9 cellular contexts compared by ENCODE assay signal in the genomic region with DNA sequence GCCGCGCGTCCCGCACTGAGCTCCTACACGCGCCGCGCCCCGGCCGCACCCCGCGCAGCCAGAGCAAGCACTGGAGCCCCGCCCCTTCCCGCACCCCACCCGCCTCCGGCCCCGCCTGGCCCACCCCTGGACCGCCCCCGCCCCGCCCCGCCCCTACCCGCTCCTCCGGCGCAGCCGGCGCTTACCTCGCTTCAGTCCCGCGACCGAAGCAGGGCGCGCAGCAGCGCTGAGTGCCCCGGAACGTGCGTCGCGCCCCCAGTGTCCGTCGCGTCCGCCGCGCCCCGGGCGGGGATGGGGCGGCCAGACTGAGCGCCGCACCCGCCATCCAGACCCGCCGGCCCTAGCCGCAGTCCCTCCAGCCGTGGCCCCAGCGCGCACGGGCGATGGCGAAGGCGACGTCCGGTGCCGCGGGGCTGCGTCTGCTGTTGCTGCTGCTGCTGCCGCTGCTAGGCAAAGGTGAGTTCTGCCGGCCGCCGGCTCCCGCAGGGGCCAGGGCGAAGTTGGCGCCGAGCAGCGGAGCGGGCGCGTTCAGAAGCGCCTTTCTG. TPM values are rescaled to one million over a fixed set of nuclear protein-coding genes. Genes with fewer than 3 reads are reported as not detected.
A peak's percentile ranks its signal among the peaks of the same experiment; 100 is the strongest.
DNase-seq lines count a peak whose midpoint lies in the region; ATAC-seq, FAIRE-seq and TF ChIP-seq lines count a peak whose summit lies in the region.
"Had no signal": no experiment of that assay in that cellular context is flagged by ENCODE, and none has a peak within 500 bp of the region (broad histone marks: within the 10 kb centered on the region; RNA-seq: fewer than 3 reads in every experiment).

Gene RET (plus strand): TSS at position 194 of the 545 bp plus-strand sequence. CDS start 190 bp downstream, at position 384.

- no peaks in the 10 kb centered on the region for H3K4me1 ChIP-seq in osteoblast (ENCODE audit: insufficient read depth, low read length)

- H3K27ac Mint-ChIP-seq in T-cell: no peak within 1 kb of the TSS

- no peaks in the 10 kb centered on the region for H3K36me3 Mint-ChIP-seq in T-cell

- peak in 3 of 4 experiments; percentile 22 to 53 (median 36) for ATAC-seq in T-cell (replicated peaks in 1 of 4)

- H3K36me3 ChIP-seq in osteoblast (ENCODE audit: insufficient read depth, low read length): no peaks in the 10 kb centered on the region

- H3K27me3 ChIP-seq in osteoblast (ENCODE audit: insufficient read depth, low read length): peaks cover 18% of the 10 kb centered on the region

- DNase-seq in NOMO-1 (lab: John Stamatoyannopoulos, UW; ENCODE audit: unreplicated experiment in 2 of 2) (peak; percentile 38 to 60), NOMO-1 treated with dmso at 0.1 percent for 144 hours (lab: John Stamatoyannopoulos, UW; ENCODE audit: unreplicated experiment) (no peak), T-cell (no peak), fibroblast of villous mesenchyme (ENCODE audit: low read depth) (no peak), osteoblast (ENCODE audit: insufficient read length, low spot score, missing footprints) (peak; percentile 89), HTR-8/SVneo (ENCODE audit: insufficient read length, low spot score) (no peak), dedifferentiated amniotic fluid mesenchymal stem cell (ENCODE audit: extremely low spot score) (no peak), HuH-7 (ENCODE audit: low spot score) (no peak)

- H3K79me2 ChIP-seq in osteoblast (ENCODE audit: insufficient read depth, low read length): no peaks in the 10 kb centered on the region

- H3K4me1 Mint-ChIP-seq in T-cell: peaks cover 0 to 12% (median 5%) of the 10 kb centered on the region in 3 donors

- peak within 1 kb of the TSS; percentile 36 for H3K4me3 ChIP-seq in fibroblast of villous mesenchyme (ENCODE audit: low read depth, low read length)
- H3K4me3 ChIP-seq in osteoblast (ENCODE audit: insufficient read depth, low read length): no peak within 1 kb of the TSS

- H3K4me3 Mint-ChIP-seq in T-cell: peak within 1 kb of the TSS; percentile 50 to 73 (median 57)

- H4K20me1 ChIP-seq in osteoblast (ENCODE audit: insufficient read depth, low read length): no peaks in the 10 kb centered on the region

- no peak within 1 kb of the TSS for H3K27ac ChIP-seq in osteoblast (ENCODE audit: low read depth, low read length)

- FAIRE-seq in HTR-8/SVneo (lab: Jason Lieb, UNC): no peak
- FAIRE-seq: G401.6 had no signal

- no peaks in the 10 kb centered on the region for H3K9me3 ChIP-seq in osteoblast (ENCODE audit: low read depth, low read length)

- CTCF ChIA-PET in T-cell (lab: Charles Lee): interaction anchor here in 1 of 2 donors (1.0 kb wide), 1 partner anchor 615 kb away, joined by 3 read pairs; no protein-coding TSS in a partner anchor

- TF ChIP-seq CTCF in fibroblast of villous mesenchyme (IDR thresholded peaks at IDR 0.05; ENCODE audit: insufficient read depth, low read depth, low read length): no peak
- no peak for TF ChIP-seq CTCF in osteoblast (IDR thresholded peaks at IDR 0.05; ENCODE audit: extremely low read depth, low read depth, low read length)

- peaks cover 29 to 48% of the 10 kb centered on the region in 2 donors for H3K27me3 Mint-ChIP-seq in T-cell

- H3K4me2 ChIP-seq in osteoblast (ENCODE audit: insufficient read depth, low read length): peak within 1 kb of the TSS; percentile 18

- no peaks in the 10 kb centered on the region for H3K9me3 Mint-ChIP-seq in T-cell

- POLR2A ChIA-PET in T-cell (lab: Charles Lee): no interaction called here

- no peak within 1 kb of the TSS for H2AFZ ChIP-seq in osteoblast (ENCODE audit: low read length)

RNA-seq across cellular contexts. Expression of gene RET, which starts in this region (rescaled TPM):
- under 1 TPM in 3 of 5 donors, not detected in 2; 0.13 to 0.25 (median 0.15) TPM for total RNA-seq in T-cell
- total RNA-seq in fibroblast of villous mesenchyme: 0.43 and 1.3 TPM in 2 replicates
- total RNA-seq in osteoblast: under 0.01 TPM in 2 replicates

Comparison
In these comparisons a context has a peak if more than half of its experiments do, and no peak if none do; other contexts are left out.
1. DNase-seq: peak in NOMO-1 (2 of 2); none in NOMO-1 treated with dmso at 0.1 percent for 144 hours (single experiment), T-cell (0 of 34), fibroblast of villous mesenchyme (single experiment), HTR-8/SVneo (single experiment), dedifferentiated amniotic fluid mesenchymal stem cell (single experiment) and HuH-7 (single experiment).
2. Peak in ATAC-seq in T-cell; RNA of the gene not detected or under 1 TPM.
3. Peak in DNase-seq and H3K4me2 ChIP-seq in osteoblast; RNA of the gene not detected or under 1 TPM.